28 cellular contexts compared by ENCODE assay signal in genomic region chr9:70144131-70144503, GRCh38.
"Had no signal": no experiment of that assay in that cellular context is flagged by ENCODE, and none has a peak within 500 bp of the region (broad histone marks: within the 10 kb centered on the region; RNA-seq: fewer than 3 reads in every experiment).

No MANE protein-coding gene starts in this region.

- H3K27ac ChIP-seq: ascending aorta, breast epithelium, cardiac muscle cell, coronary artery, dorsolateral prefrontal cortex had no signal

- H3K9me3 Mint-ChIP-seq: activated CD4-positive, alpha-beta memory T cell treated with anti-CD3 and anti-CD28 coated beads, Interleukin-2, amount 10 ng/mL, durations not matched to agents 7 days and 5 days; activated CD4-positive, alpha-beta T cell treated with anti-CD3 and anti-CD28 coated beads, Interleukin-2, amount 10 ng/mL, durations not matched to agents 7 days and 5 days; activated naive CD4-positive, alpha-beta T cell treated with anti-CD3 and anti-CD28 coated beads, Interleukin-2, amount 10 ng/mL, durations not matched to agents 7 days and 5 days; activated naive CD4-positive, alpha-beta T cell treated with anti-CD3 and anti-CD28 coated beads, Interleukin-2, amount 50 U/mL, for 72 hours; activated naive CD8-positive, alpha-beta T cell treated with anti-CD3 and anti-CD28 coated beads, Interleukin-2, amount 10 ng/mL, durations not matched to agents 7 days and 5 days; activated T-cell treated with anti-CD3 and anti-CD28 coated beads, Interleukin-2, amount 50 U/mL, for 24 hours; activated T-cell treated with anti-CD3 and anti-CD28 coated beads, Interleukin-2, amount 50 U/mL, for 72 hours; brain; dendritic cell treated with granulocyte-macrophage colony-stimulating factor and Interleukin-4, amounts not matched to agents 40 ng/mL and 50 ng/mL, for 4 days; endodermal cell had no signal

- H3K4me3 ChIP-seq: ascending aorta, breast epithelium, cardiac muscle cell, coronary artery, dorsolateral prefrontal cortex had no signal

- H3K36me3 Mint-ChIP-seq: activated naive CD4-positive, alpha-beta T cell treated with anti-CD3 and anti-CD28 coated beads, Interleukin-2, amount 10 ng/mL, durations not matched to agents 7 days and 5 days; activated naive CD4-positive, alpha-beta T cell treated with anti-CD3 and anti-CD28 coated beads, Interleukin-2, amount 50 U/mL, for 72 hours; activated naive CD8-positive, alpha-beta T cell treated with anti-CD3 and anti-CD28 coated beads, Interleukin-2, amount 10 ng/mL, durations not matched to agents 7 days and 5 days; brain had no signal

- ATAC-seq: activated naive CD4-positive, alpha-beta T cell treated with anti-CD3 and anti-CD28 coated beads, Interleukin-2, amount 50 U/mL, for 72 hours; activated T-cell treated with anti-CD3 and anti-CD28 coated beads, Interleukin-2, amount 50 U/mL, for 72 hours had no signal

- H3K4me1 Mint-ChIP-seq: activated CD4-positive, alpha-beta memory T cell treated with anti-CD3 and anti-CD28 coated beads, Interleukin-2, amount 10 ng/mL, durations not matched to agents 7 days and 5 days; activated CD4-positive, alpha-beta T cell treated with anti-CD3 and anti-CD28 coated beads, Interleukin-2, amount 10 ng/mL, durations not matched to agents 7 days and 5 days; activated naive CD4-positive, alpha-beta T cell treated with anti-CD3 and anti-CD28 coated beads, Interleukin-2, amount 10 ng/mL, durations not matched to agents 7 days and 5 days; activated naive CD8-positive, alpha-beta T cell treated with anti-CD3 and anti-CD28 coated beads, Interleukin-2, amount 10 ng/mL, durations not matched to agents 7 days and 5 days; brain had no signal

- H3K27me3 Mint-ChIP-seq: activated CD4-positive, alpha-beta T cell treated with anti-CD3 and anti-CD28 coated beads, Interleukin-2, amount 10 ng/mL, durations not matched to agents 7 days and 5 days had no signal

- H3K27me3 ChIP-seq: ascending aorta, breast epithelium, cardiac muscle cell, dorsolateral prefrontal cortex had no signal

- H3K27ac Mint-ChIP-seq: activated CD4-positive, alpha-beta memory T cell treated with anti-CD3 and anti-CD28 coated beads, Interleukin-2, amount 10 ng/mL, durations not matched to agents 7 days and 5 days; activated CD4-positive, alpha-beta T cell treated with anti-CD3 and anti-CD28 coated beads, Interleukin-2, amount 10 ng/mL, durations not matched to agents 7 days and 5 days; activated naive CD4-positive, alpha-beta T cell treated with anti-CD3 and anti-CD28 coated beads, Interleukin-2, amount 10 ng/mL, durations not matched to agents 7 days and 5 days; activated naive CD8-positive, alpha-beta T cell treated with anti-CD3 and anti-CD28 coated beads, Interleukin-2, amount 10 ng/mL, durations not matched to agents 7 days and 5 days; activated T-cell treated with anti-CD3 and anti-CD28 coated beads, Interleukin-2, amount 50 U/mL, for 24 hours; activated T-cell treated with anti-CD3 and anti-CD28 coated beads, Interleukin-2, amount 50 U/mL, for 72 hours; brain; dendritic cell treated with granulocyte-macrophage colony-stimulating factor and Interleukin-4, amounts not matched to agents 40 ng/mL and 50 ng/mL, for 4 days; endodermal cell had no signal

- H3K4me3 Mint-ChIP-seq: activated CD4-positive, alpha-beta memory T cell treated with anti-CD3 and anti-CD28 coated beads, Interleukin-2, amount 10 ng/mL, durations not matched to agents 7 days and 5 days; activated CD4-positive, alpha-beta T cell treated with anti-CD3 and anti-CD28 coated beads, Interleukin-2, amount 10 ng/mL, durations not matched to agents 7 days and 5 days; activated naive CD4-positive, alpha-beta T cell treated with anti-CD3 and anti-CD28 coated beads, Interleukin-2, amount 10 ng/mL, durations not matched to agents 7 days and 5 days; activated naive CD8-positive, alpha-beta T cell treated with anti-CD3 and anti-CD28 coated beads, Interleukin-2, amount 10 ng/mL, durations not matched to agents 7 days and 5 days; activated T-cell treated with anti-CD3 and anti-CD28 coated beads, Interleukin-2, amount 50 U/mL, for 24 hours; activated T-cell treated with anti-CD3 and anti-CD28 coated beads, Interleukin-2, amount 50 U/mL, for 72 hours; brain; dendritic cell treated with granulocyte-macrophage colony-stimulating factor and Interleukin-4, amounts not matched to agents 40 ng/mL and 50 ng/mL, for 4 days; endodermal cell had no signal

- H3K9me3 ChIP-seq: ascending aorta, breast epithelium had no signal

- H3K36me3 ChIP-seq: breast epithelium, cardiac muscle cell had no signal

- H3K4me1 ChIP-seq: ascending aorta, breast epithelium had no signal

- DNase-seq: activated CD4-positive, alpha-beta memory T cell treated with anti-CD3 and anti-CD28 coated beads, Interleukin-2, amount 10 ng/mL, durations not matched to agents 7 days and 5 days; activated CD4-positive, alpha-beta T cell treated with anti-CD3 and anti-CD28 coated beads for 1 hour; activated CD4-positive, alpha-beta T cell treated with anti-CD3 and anti-CD28 coated beads for 4 hours; activated CD4-positive, alpha-beta T cell treated with anti-CD3 and anti-CD28 coated beads, Interleukin-2, amount 10 ng/mL, durations not matched to agents 7 days and 5 days; activated CD4-positive, alpha-beta T cell treated with anti-CD3 and anti-CD28 coated beads, Interleukin-2, amount 50 U/mL, for 4 hours; activated CD4-positive, CD25-positive, alpha-beta regulatory T cell; activated CD8-positive, alpha-beta memory T cell treated with anti-CD3 and anti-CD28 coated beads, Interleukin-2, amount 50 U/mL, for 48 hours; activated gamma-delta T cell; activated naive CD4-positive, alpha-beta T cell; activated naive CD4-positive, alpha-beta T cell treated with anti-CD3 and anti-CD28 coated beads, Interleukin-2, amount 10 ng/mL, durations not matched to agents 7 days and 5 days; activated naive CD8-positive, alpha-beta T cell treated with anti-CD3 and anti-CD28 coated beads, Interleukin-2, amount 10 ng/mL, durations not matched to agents 7 days and 5 days; activated T-cell treated with anti-CD3 and anti-CD28 coated beads for 4 hours; activated T-cell treated with anti-CD3 and anti-CD28 coated beads, Interleukin-2, amount 50 U/mL, for 24 hours; activated T-cell treated with anti-CD3 and anti-CD28 coated beads, Interleukin-2, amount 50 U/mL, for 72 hours; central memory CD4-positive, alpha-beta T cell; cerebellar nuclear complex; dorsolateral prefrontal cortex; effector memory CD4-positive, alpha-beta T cell; endodermal cell; foreskin fibroblast; T-helper 2 cell had no signal
